ENCODE assay signal across 11 cellular contexts in genomic region chr1:16006552-16007485, GRCh38. TPM values are rescaled to one million over a fixed set of nuclear protein-coding genes. Genes with fewer than 3 reads are reported as not detected.
DNase-seq lines count a peak whose midpoint lies in the region; ATAC-seq, FAIRE-seq and TF ChIP-seq lines count a peak whose summit lies in the region.
"Had no signal": no experiment of that assay in that cellular context is flagged by ENCODE, and none has a peak within 500 bp of the region (broad histone marks: within the 10 kb centered on the region; RNA-seq: fewer than 3 reads in every experiment).

No MANE protein-coding gene starts in this region.

- no peaks in the 10 kb centered on the region for H3K4me1 ChIP-seq in IMR-90 (ENCODE audit: control insufficient read depth, insufficient read depth, low read length)
- no peaks in the 10 kb centered on the region for H3K4me1 ChIP-seq in astrocyte (ENCODE audit: insufficient read depth, low read length)

- no peak overlapping the region for H3K14ac ChIP-seq in IMR-90 (replicated peaks; ENCODE audit: low read depth, low read length)

- H2BK15ac ChIP-seq in IMR-90 (ENCODE audit: low read depth, low read length), result no peak overlapping the region

- H4K8ac ChIP-seq in IMR-90 (ENCODE audit: low read depth in 2 of 2, low read length in 2 of 2), result no peak overlapping the region

- H3K27ac Mint-ChIP-seq in activated CD4-positive, alpha-beta T cell treated with anti-CD3 and anti-CD28 coated beads, Interleukin-2, amount 10 ng/mL, durations not matched to agents 7 days and 5 days, result no peak overlapping the region
- peak overlapping the region; percentile 0 for H3K27ac Mint-ChIP-seq in astrocyte (ENCODE audit: unreplicated experiment)
- H3K27ac Mint-ChIP-seq in natural killer cell, result no peak overlapping the region
- peak overlapping the region in 2 of 6 donors; percentile 14 to 16 for H3K27ac Mint-ChIP-seq in immature natural killer cell

- H3K18ac ChIP-seq in IMR-90 (ENCODE audit: low read depth, low read length), result no peak overlapping the region

- H3K9me3 Mint-ChIP-seq in activated CD4-positive, alpha-beta T cell treated with anti-CD3 and anti-CD28 coated beads, Interleukin-2, amount 10 ng/mL, durations not matched to agents 7 days and 5 days, result no peaks in the 10 kb centered on the region
- no peaks in the 10 kb centered on the region for H3K9me3 Mint-ChIP-seq in astrocyte (ENCODE audit: unreplicated experiment)
- H3K9me3 Mint-ChIP-seq in natural killer cell, result no peaks in the 10 kb centered on the region
- no peaks in the 10 kb centered on the region for H3K9me3 Mint-ChIP-seq in immature natural killer cell

- H3K4me3 ChIP-seq in IMR-90 (ENCODE audit: insufficient read depth, low read depth, low read length) (no peak overlapping the region), astrocyte (ENCODE audit: insufficient read depth, low read depth, low read length) (no peak overlapping the region)

- H3K4me2 ChIP-seq in IMR-90 (ENCODE audit: low read depth, low read length) (no peak overlapping the region), astrocyte (ENCODE audit: low read length) (no peak overlapping the region)

- no peaks in the 10 kb centered on the region for H3K4me1 Mint-ChIP-seq in activated CD4-positive, alpha-beta T cell treated with anti-CD3 and anti-CD28 coated beads, Interleukin-2, amount 10 ng/mL, durations not matched to agents 7 days and 5 days
- peaks cover 3% of the 10 kb centered on the region for H3K4me1 Mint-ChIP-seq in astrocyte (ENCODE audit: low read depth, unreplicated experiment)
- peaks cover 0 to 4% of the 10 kb centered on the region in 2 donors for H3K4me1 Mint-ChIP-seq in natural killer cell
- H3K4me1 Mint-ChIP-seq in immature natural killer cell, result no peaks in the 10 kb centered on the region

- no TSS peak for BruUV-seq in IMR-90 (replicated peaks; lab: Mats Ljungman, UMichigan)

- ATAC-seq in IMR-90 (ENCODE audit: low read depth) (peak; percentile 40; the same call in 1 of the 2 replicates), natural killer cell (peak; percentile 40 to 74 (median 66))

- TF ChIP-seq CTCF in IMR-90 (conservative IDR thresholded peaks at IDR 0.05; ENCODE audit: low read depth, low read length) (peak; percentile 40), astrocyte (IDR thresholded peaks at IDR 0.05; ENCODE audit: insufficient read depth, low read depth, low read length) (no peak), natural killer cell (IDR thresholded peaks at IDR 0.05) (no peak)

- peak; percentile 53 for TF ChIP-seq RAD21 in IMR-90 (IDR thresholded peaks at IDR 0.05; ENCODE audit: low read length)

- no peak overlapping the region for H2BK20ac ChIP-seq in IMR-90 (ENCODE audit: low read depth, low read length)

- H2AK5ac ChIP-seq in IMR-90 (ENCODE audit: low read depth, low read length), result no peak overlapping the region

- FAIRE-seq in astrocyte (lab: Jason Lieb, UNC), result no peak

- H4K5ac ChIP-seq in IMR-90 (ENCODE audit: low read depth, low read length), result no peak overlapping the region

- intact Hi-C loops in IMR-90 (cut with micrococcal nuclease) (loop anchor here (5.0 kb wide), 1 partner anchor 215 kb away; no protein-coding TSS in a partner anchor), natural killer cell (cut with micrococcal nuclease) (no loop called here)

- DNase-seq in activated CD4-positive, alpha-beta T cell treated with anti-CD3 and anti-CD28 coated beads for 48 hours, result peak; percentile 26
- no peak for DNase-seq in activated CD4-positive, alpha-beta T cell treated with anti-CD3 and anti-CD28 coated beads, Interleukin-2, amount 10 ng/mL, durations not matched to agents 7 days and 5 days
- peak; percentile 18 for DNase-seq in IMR-90
- DNase-seq in astrocyte (ENCODE audit: low read depth), result no peak
- no peak for DNase-seq in natural killer cell
- no peak for DNase-seq in NCI-H1092 (lab: John Stamatoyannopoulos, UW)
- no peak for DNase-seq in activated effector memory CD4-positive, alpha-beta T cell treated with Interleukin-2 at 50 U/mL for 16 hours
- no peak for DNase-seq in immature natural killer cell
- DNase-seq: activated CD4-positive, alpha-beta T cell treated with anti-CD3 and anti-CD28 coated beads, Interleukin-2, amount 50 U/mL, for 4 hours; NCI-H2171 treated with DMSO at 0.1 percent for 48 hours had no signal

- H2AFZ ChIP-seq in IMR-90 (replicated peaks; ENCODE audit: low read length, poor library complexity) (no peak overlapping the region), astrocyte (ENCODE audit: low read depth, low read length) (no peak overlapping the region)

- no peaks in the 10 kb centered on the region for H3K36me3 Mint-ChIP-seq in activated CD4-positive, alpha-beta T cell treated with anti-CD3 and anti-CD28 coated beads, Interleukin-2, amount 10 ng/mL, durations not matched to agents 7 days and 5 days (ENCODE audit: low read depth)
- H3K36me3 Mint-ChIP-seq in astrocyte (ENCODE audit: low read depth, unreplicated experiment), result no peaks in the 10 kb centered on the region
- no peaks in the 10 kb centered on the region for H3K36me3 Mint-ChIP-seq in natural killer cell
- no peaks in the 10 kb centered on the region for H3K36me3 Mint-ChIP-seq in immature natural killer cell

- in situ Hi-C loops in IMR-90 (cut with MboI; ENCODE audit: low sequenced_read_pairs), result no loop called here

- dilution Hi-C loops in IMR-90 (cut with HindIII; ENCODE audit: low sequenced_read_pairs, unreplicated experiment), result no loop called here

- H3K36me3 ChIP-seq in IMR-90 (ENCODE audit: control insufficient read depth, insufficient read depth, low read length) (no peaks in the 10 kb centered on the region), astrocyte (ENCODE audit: insufficient read depth, low read length) (no peaks in the 10 kb centered on the region)

- H3K79me1 ChIP-seq in IMR-90 (ENCODE audit: low read depth in 1 of 2, low read length in 2 of 2), result no peaks in the 10 kb centered on the region

- WGBS in IMR-90 (ENCODE audit: extremely low coverage in 2 of 2, insufficient read length in 1 of 2), 2 experiments, result 100% methylated on average over 1 of the region's 9 CpGs; no CpG with 5 or more reads in 1 of the 2 experiments

- no peak overlapping the region for H2BK5ac ChIP-seq in IMR-90 (ENCODE audit: low read depth, low read length, poor library complexity, severe bottlenecking)

- H4K91ac ChIP-seq in IMR-90 (ENCODE audit: insufficient read depth, low read depth, low read length), result no peak overlapping the region

- TF ChIP-seq POLR2A in IMR-90 (IDR thresholded peaks at IDR 0.05; ENCODE audit: low read depth, low read length), result no peak

- H3K79me2 ChIP-seq in astrocyte (ENCODE audit: insufficient read depth, low read length), result no peaks in the 10 kb centered on the region

- H3K9me3 ChIP-seq in IMR-90 (ENCODE audit: control insufficient read depth, insufficient read depth, low read length) (no peaks in the 10 kb centered on the region), astrocyte (ENCODE audit: insufficient read depth, low read depth, low read length) (no peaks in the 10 kb centered on the region)

- POLR2A ChIA-PET in activated CD4-positive, alpha-beta T cell treated with anti-CD3 and anti-CD28 coated beads, Interleukin-2, amount 10 ng/mL, durations not matched to agents 7 days and 5 days (lab: Charles Lee), result no interaction called here
- POLR2A ChIA-PET in IMR-90 (lab: Charles Lee; ENCODE audit: unreplicated experiment), result no interaction called here

- no peak overlapping the region for H3K4me3 Mint-ChIP-seq in activated CD4-positive, alpha-beta T cell treated with anti-CD3 and anti-CD28 coated beads, Interleukin-2, amount 10 ng/mL, durations not matched to agents 7 days and 5 days
- H3K4me3 Mint-ChIP-seq in astrocyte (ENCODE audit: unreplicated experiment), result no peak overlapping the region
- no peak overlapping the region for H3K4me3 Mint-ChIP-seq in natural killer cell
- no peak overlapping the region for H3K4me3 Mint-ChIP-seq in immature natural killer cell

- H4K20me1 ChIP-seq in IMR-90 (ENCODE audit: insufficient read depth, low read length), result 0 out of 2 replicates have a peak, but pooled peaks cover 4% of the 10 kb centered on the region
- no peaks in the 10 kb centered on the region for H4K20me1 ChIP-seq in astrocyte (ENCODE audit: insufficient read depth, low read length)

- H3K23ac ChIP-seq in IMR-90 (ENCODE audit: low read depth, low read length), result no peak overlapping the region

- H3K4ac ChIP-seq in IMR-90 (ENCODE audit: low read depth, low read length), result no peak overlapping the region

- no peaks in the 10 kb centered on the region for H3K9me1 ChIP-seq in IMR-90 (ENCODE audit: insufficient read depth, low read length)

- H2AK9ac ChIP-seq in IMR-90 (replicated peaks; ENCODE audit: low read depth, low read length, poor library complexity), result no peak overlapping the region

- H3K27ac ChIP-seq in IMR-90 (ENCODE audit: insufficient read depth, low read length), result no peak overlapping the region
- no peak overlapping the region for H3K27ac ChIP-seq in astrocyte (ENCODE audit: low read depth, low read length)

- H2BK120ac ChIP-seq in IMR-90 (ENCODE audit: low read depth, low read length), result no peak overlapping the region

- H3K27me3 Mint-ChIP-seq in activated CD4-positive, alpha-beta T cell treated with anti-CD3 and anti-CD28 coated beads, Interleukin-2, amount 10 ng/mL, durations not matched to agents 7 days and 5 days, result no peaks in the 10 kb centered on the region
- H3K27me3 Mint-ChIP-seq in astrocyte (ENCODE audit: low read depth, unreplicated experiment) (peaks cover 16% of the 10 kb centered on the region), natural killer cell (ENCODE audit: low read depth in 2 of 2) (no peaks in the 10 kb centered on the region), immature natural killer cell (ENCODE audit: low read depth in 3 of 3) (peaks cover 1 to 8% (median 2%) of the 10 kb centered on the region in 3 donors)

- H3K9ac ChIP-seq in IMR-90 (ENCODE audit: low read depth, low read length) (no peak overlapping the region), astrocyte (ENCODE audit: low read length) (no peak overlapping the region)

- CTCF ChIA-PET in activated CD4-positive, alpha-beta T cell treated with anti-CD3 and anti-CD28 coated beads, Interleukin-2, amount 10 ng/mL, durations not matched to agents 7 days and 5 days (lab: Charles Lee), result interaction anchor here (0.9 to 1.4 kb wide), 5 partner anchors 10 to 191 kb away, joined by 3 to 4 read pairs (median 3); partner anchors contain the start of genes SPEN and ZBTB17
- CTCF ChIA-PET in IMR-90 (lab: Yijun Ruan, JAX), result interaction anchor here (0.6 to 1.5 kb wide), 6 partner anchors 12 to 319 kb away, joined by 3 to 7 read pairs (median 4); no protein-coding TSS in a partner anchor

- H3K27me3 ChIP-seq in IMR-90 (ENCODE audit: control insufficient read depth, insufficient read depth, low read length) (peaks cover 4% of the 10 kb centered on the region; the same call in 1 of the 2 replicates), astrocyte (ENCODE audit: insufficient read depth, low read length) (no peaks in the 10 kb centered on the region)

- H3K56ac ChIP-seq in IMR-90 (ENCODE audit: extremely low read depth, insufficient read depth, low read length), result no peak overlapping the region

RNA-seq across cellular contexts. Expression of gene SRARP, which starts 2.8 kb away (rescaled TPM):
- total RNA-seq in activated CD4-positive, alpha-beta T cell treated with anti-CD3 and anti-CD28 coated beads, Interleukin-2, amount 10 ng/mL, durations not matched to agents 7 days and 5 days, result not detected
- not detected in 2 replicates for total RNA-seq in IMR-90 (2012; rRNA removed)
- polyA plus RNA-seq in IMR-90 (2012; rRNA removed), result not detected in 2 replicates
- polyA plus RNA-seq in IMR-90 (2012; cell fraction: cytosol; rRNA removed), result not detected in 2 replicates
- not detected in 2 replicates for polyA plus RNA-seq in IMR-90 (2012; cell fraction: nucleus; rRNA removed; ENCODE audit: low replicate concordance)
- total RNA-seq in astrocyte, result not detected in 2 replicates
- not detected for total RNA-seq in natural killer cell
- polyA plus RNA-seq in immature natural killer cell, result not detected
- total RNA-seq: lower leg skin had no signal

RNA-seq across cellular contexts. Expression of gene HSPB7, which starts 11.0 kb away (rescaled TPM):
- total RNA-seq in activated CD4-positive, alpha-beta T cell treated with anti-CD3 and anti-CD28 coated beads, Interleukin-2, amount 10 ng/mL, durations not matched to agents 7 days and 5 days, result not detected
- total RNA-seq in IMR-90 (2012; rRNA removed), result 0.54 and 0.56 TPM in 2 replicates
- polyA plus RNA-seq in IMR-90 (2012; rRNA removed), result 3.0 and 4.3 TPM in 2 replicates
- 2.7 and 5.1 TPM in 2 replicates for polyA plus RNA-seq in IMR-90 (2012; cell fraction: cytosol; rRNA removed)
- 3.0 and 6.7 TPM in 2 replicates for polyA plus RNA-seq in IMR-90 (2012; cell fraction: nucleus; rRNA removed; ENCODE audit: low replicate concordance)
- total RNA-seq in astrocyte, result 0.45 and 0.55 TPM in 2 replicates
- not detected for total RNA-seq in natural killer cell
- not detected for polyA plus RNA-seq in immature natural killer cell

RNA-seq across cellular contexts. Expression of gene CLCNKA, which starts 15.0 kb away (rescaled TPM):
- not detected for total RNA-seq in activated CD4-positive, alpha-beta T cell treated with anti-CD3 and anti-CD28 coated beads, Interleukin-2, amount 10 ng/mL, durations not matched to agents 7 days and 5 days
- not detected in 2 replicates for total RNA-seq in IMR-90 (2012; rRNA removed)
- polyA plus RNA-seq in IMR-90 (2012; rRNA removed), result 0.05 TPM in 1 of 2 replicates, not detected in the other
- polyA plus RNA-seq in IMR-90 (2012; cell fraction: cytosol; rRNA removed), result 0.07 and 0.16 TPM in 2 replicates
- polyA plus RNA-seq in IMR-90 (2012; cell fraction: nucleus; rRNA removed; ENCODE audit: low replicate concordance), result 0.76 and 1.0 TPM in 2 replicates
- 0.16 TPM in 1 of 2 replicates, not detected in the other for total RNA-seq in astrocyte
- under 1 TPM in 2 of 3 donors, not detected in 1; 0.16 to 0.33 TPM for total RNA-seq in natural killer cell
- not detected for polyA plus RNA-seq in immature natural killer cell

RNA-seq across cellular contexts. Expression of gene ZBTB17, which starts 30.9 kb away (rescaled TPM):
- 10 to 100 TPM; 34.8 to 38.8 TPM for total RNA-seq in activated CD4-positive, alpha-beta T cell treated with anti-CD3 and anti-CD28 coated beads, Interleukin-2, amount 10 ng/mL, durations not matched to agents 7 days and 5 days
- 26.3 and 29.7 TPM in 2 replicates for total RNA-seq in IMR-90 (2012; rRNA removed)
- polyA plus RNA-seq in IMR-90 (2012; rRNA removed), result 58.2 and 65.5 TPM in 2 replicates
- 27.1 and 37.4 TPM in 2 replicates for polyA plus RNA-seq in IMR-90 (2012; cell fraction: cytosol; rRNA removed)
- polyA plus RNA-seq in IMR-90 (2012; cell fraction: nucleus; rRNA removed; ENCODE audit: low replicate concordance), result 190 and 417 TPM in 2 replicates
- 28.1 and 28.8 TPM in 2 replicates for total RNA-seq in astrocyte
- 100 to 1,000 TPM in 1 of 3 donors, 10 to 100 TPM in 2; 86.0 to 100 (median 86.9) TPM for total RNA-seq in natural killer cell
- 10 to 100 TPM in 1 of 3 donors, 1 to 10 TPM in 2; 6.1 to 21.4 (median 7.0) TPM for polyA plus RNA-seq in immature natural killer cell

RNA-seq across cellular contexts. Expression of gene CLCNKB, which starts 36.8 kb away (rescaled TPM):
- total RNA-seq in activated CD4-positive, alpha-beta T cell treated with anti-CD3 and anti-CD28 coated beads, Interleukin-2, amount 10 ng/mL, durations not matched to agents 7 days and 5 days, result not detected
- total RNA-seq in IMR-90 (2012; rRNA removed) (not detected in 2 replicates), astrocyte (0.36 and 0.64 TPM in 2 replicates), natural killer cell (not detected)
- polyA plus RNA-seq in IMR-90 (2012; rRNA removed) (0.09 and 0.11 TPM in 2 replicates), immature natural killer cell (not detected)
- 0.14 and 0.41 TPM in 2 replicates for polyA plus RNA-seq in IMR-90 (2012; cell fraction: cytosol; rRNA removed)
- 0.70 and 0.76 TPM in 2 replicates for polyA plus RNA-seq in IMR-90 (2012; cell fraction: nucleus; rRNA removed; ENCODE audit: low replicate concordance)

Comparison
In these comparisons a context has a peak if more than half of its experiments do, and no peak if none do; other contexts are left out.
1. DNase-seq: peak in activated CD4-positive, alpha-beta T cell treated with anti-CD3 and anti-CD28 coated beads for 48 hours (single experiment) and IMR-90 (single experiment); none in activated CD4-positive, alpha-beta T cell treated with anti-CD3 and anti-CD28 coated beads, Interleukin-2, amount 10 ng/mL, durations not matched to agents 7 days and 5 days (single experiment), astrocyte (single experiment), natural killer cell (single experiment), NCI-H1092 (single experiment), activated effector memory CD4-positive, alpha-beta T cell treated with Interleukin-2 at 50 U/mL for 16 hours (single experiment) and immature natural killer cell (0 of 3).